40 cellular contexts compared by ENCODE assay signal in genomic region chr16:30023586-30023985, GRCh38. TPM values are rescaled to one million over a fixed set of nuclear protein-coding genes. Genes with fewer than 3 reads are reported as not detected.
"Had no signal": no experiment of that assay in that cellular context is flagged by ENCODE, and none has a peak within 500 bp of the region (broad histone marks: within the 10 kb centered on the region; RNA-seq: fewer than 3 reads in every experiment).

No MANE protein-coding gene starts in this region.

- FAIRE-seq: astrocyte, TTC549 had no signal

- H3K36me3 Mint-ChIP-seq: activated CD8-positive, alpha-beta memory T cell treated with anti-CD3 and anti-CD28 coated beads, Interleukin-2, amount 10 ng/mL, durations not matched to agents 7 days and 5 days; activated naive CD4-positive, alpha-beta T cell treated with anti-CD3 and anti-CD28 coated beads, Interleukin-2, amount 50 U/mL, for 72 hours; activated naive CD8-positive, alpha-beta T cell treated with anti-CD3 and anti-CD28 coated beads for 36 hours; WTC11 had no signal

- H3K9me3 ChIP-seq: adrenal gland, body of pancreas, breast epithelium had no signal

- H3K36me3 ChIP-seq: adrenal gland, brain microvascular endothelial cell, breast epithelium, cardiac muscle cell had no signal

- H3K27ac Mint-ChIP-seq: activated CD4-positive, alpha-beta memory T cell treated with anti-CD3 and anti-CD28 coated beads, Interleukin-2, amount 10 ng/mL, durations not matched to agents 7 days and 5 days; activated CD4-positive, alpha-beta T cell treated with anti-CD3 and anti-CD28 coated beads for 36 hours; activated CD4-positive, alpha-beta T cell treated with anti-CD3 and anti-CD28 coated beads, Interleukin-2, amount 10 ng/mL, durations not matched to agents 7 days and 5 days; activated CD8-positive, alpha-beta memory T cell treated with anti-CD3 and anti-CD28 coated beads, Interleukin-2, amount 10 ng/mL, durations not matched to agents 7 days and 5 days; activated naive CD4-positive, alpha-beta T cell treated with anti-CD3 and anti-CD28 coated beads for 36 hours; activated naive CD8-positive, alpha-beta T cell treated with anti-CD3 and anti-CD28 coated beads for 36 hours; activated T-cell treated with anti-CD3 and anti-CD28 coated beads, Interleukin-2, amount 50 U/mL, for 24 hours; activated T-helper 2 cell treated with anti-CD3 and anti-CD28 coated beads, Interferon-gamma antibody, Interleukin-2, Interleukin-4, amounts not matched to agents 10 μg/mL and 5 μg/mL and 100 μg/mL, durations not matched to agents 14 hours and 24 hours and 36 hours; T-helper 1 cell treated with Interleukin-12 subunit alpha and Interleukin-12 subunit beta and Interleukin-4 antibody, amounts not matched to agents 30 μg/mL and 1 μg/mL, for 36 hours; T-helper 2 cell treated with Interferon-gamma antibody and Interleukin-4, amounts not matched to agents 5 μg/mL and 100 μg/mL, for 36 hours; WTC11 had no signal

- H3K4me3 Mint-ChIP-seq: activated CD4-positive, alpha-beta memory T cell treated with anti-CD3 and anti-CD28 coated beads, Interleukin-2, amount 10 ng/mL, durations not matched to agents 7 days and 5 days; activated CD4-positive, alpha-beta T cell treated with anti-CD3 and anti-CD28 coated beads for 36 hours; activated CD4-positive, alpha-beta T cell treated with anti-CD3 and anti-CD28 coated beads, Interleukin-2, amount 10 ng/mL, durations not matched to agents 7 days and 5 days; activated CD8-positive, alpha-beta memory T cell treated with anti-CD3 and anti-CD28 coated beads, Interleukin-2, amount 10 ng/mL, durations not matched to agents 7 days and 5 days; activated CD8-positive, alpha-beta T cell treated with anti-CD3 and anti-CD28 coated beads, Interleukin-2, amount 10 ng/mL, durations not matched to agents 7 days and 5 days; activated naive CD4-positive, alpha-beta T cell treated with anti-CD3 and anti-CD28 coated beads for 36 hours; activated naive CD8-positive, alpha-beta T cell treated with anti-CD3 and anti-CD28 coated beads for 36 hours; activated T-cell treated with anti-CD3 and anti-CD28 coated beads, Interleukin-2, amount 50 U/mL, for 24 hours; central memory CD8-positive, alpha-beta T cell; T-helper 1 cell treated with Interleukin-12 subunit alpha and Interleukin-12 subunit beta and Interleukin-4 antibody, amounts not matched to agents 30 μg/mL and 1 μg/mL, for 36 hours; T-helper 2 cell treated with Interferon-gamma antibody and Interleukin-4, amounts not matched to agents 5 μg/mL and 100 μg/mL, for 36 hours; WTC11 had no signal

- H3K27me3 ChIP-seq: adrenal gland, cardiac muscle cell had no signal

- DNase-seq: activated CD4-positive, alpha-beta memory T cell treated with anti-CD3 and anti-CD28 coated beads, Interleukin-2, amount 10 ng/mL, durations not matched to agents 7 days and 5 days; activated CD4-positive, alpha-beta T cell treated with anti-CD3 and anti-CD28 coated beads for 1 hour; activated CD4-positive, alpha-beta T cell treated with anti-CD3 and anti-CD28 coated beads for 36 hours; activated CD4-positive, alpha-beta T cell treated with anti-CD3 and anti-CD28 coated beads for 48 hours; activated CD4-positive, alpha-beta T cell treated with anti-CD3 and anti-CD28 coated beads, Interleukin-2, amount 10 ng/mL, durations not matched to agents 7 days and 5 days; activated CD4-positive, alpha-beta T cell treated with anti-CD3 and anti-CD28 coated beads, Interleukin-2, amount 50 U/mL, for 48 hours; activated CD4-positive, CD25-positive, alpha-beta regulatory T cell; activated CD8-positive, alpha-beta memory T cell treated with anti-CD3 and anti-CD28 coated beads for 24 hours; activated CD8-positive, alpha-beta memory T cell treated with anti-CD3 and anti-CD28 coated beads, Interleukin-2, amount 10 ng/mL, durations not matched to agents 7 days and 5 days; activated CD8-positive, alpha-beta memory T cell treated with anti-CD3 and anti-CD28 coated beads, Interleukin-2, amount 50 U/mL, for 48 hours; activated CD8-positive, alpha-beta T cell treated with anti-CD3 and anti-CD28 coated beads, Interleukin-2, amount 10 ng/mL, durations not matched to agents 7 days and 5 days; activated effector memory CD4-positive, alpha-beta T cell treated with Interleukin-2 at 50 U/mL for 16 hours; activated gamma-delta T cell; activated naive CD4-positive, alpha-beta T cell treated with anti-CD3 and anti-CD28 coated beads for 36 hours; activated naive CD4-positive, alpha-beta T cell treated with anti-CD3 and anti-CD28 coated beads, Interleukin-2, amount 50 U/mL, for 16 hours; activated naive CD8-positive, alpha-beta T cell treated with anti-CD3 and anti-CD28 coated beads for 36 hours; activated T-cell treated with anti-CD3 and anti-CD28 coated beads, Interleukin-2, amount 50 U/mL, for 24 hours; activated T-cell treated with anti-CD3 and anti-CD28 coated beads, Interleukin-2, amount 50 U/mL, for 48 hours; adrenal gland; amniotic stem cell; aorta; body of pancreas; brain microvascular endothelial cell; caudate nucleus; cerebellar nuclear complex; T-helper 1 cell; T-helper 2 cell; T-helper 9 cell had no signal

- H3K4me3 ChIP-seq: adrenal gland, body of pancreas, breast epithelium, cardiac muscle cell had no signal

- H3K9me3 Mint-ChIP-seq: activated CD4-positive, alpha-beta memory T cell treated with anti-CD3 and anti-CD28 coated beads, Interleukin-2, amount 10 ng/mL, durations not matched to agents 7 days and 5 days; activated CD4-positive, alpha-beta T cell treated with anti-CD3 and anti-CD28 coated beads, Interleukin-2, amount 10 ng/mL, durations not matched to agents 7 days and 5 days; activated naive CD4-positive, alpha-beta T cell treated with anti-CD3 and anti-CD28 coated beads for 36 hours; activated naive CD4-positive, alpha-beta T cell treated with anti-CD3 and anti-CD28 coated beads, Interleukin-2, amount 50 U/mL, for 72 hours; activated naive CD8-positive, alpha-beta T cell treated with anti-CD3 and anti-CD28 coated beads for 36 hours; activated T-cell treated with anti-CD3 and anti-CD28 coated beads, Interleukin-2, amount 50 U/mL, for 24 hours; activated T-helper 2 cell treated with anti-CD3 and anti-CD28 coated beads, Interferon-gamma antibody, Interleukin-2, Interleukin-4, amounts not matched to agents 10 μg/mL and 5 μg/mL and 100 μg/mL, durations not matched to agents 14 hours and 24 hours and 36 hours; central memory CD8-positive, alpha-beta T cell; T-helper 1 cell treated with Interleukin-12 subunit alpha and Interleukin-12 subunit beta and Interleukin-4 antibody, amounts not matched to agents 30 μg/mL and 1 μg/mL, for 36 hours; T-helper 2 cell treated with Interferon-gamma antibody and Interleukin-4, amounts not matched to agents 5 μg/mL and 100 μg/mL, for 36 hours; WTC11 had no signal

- ATAC-seq: activated CD4-positive, alpha-beta T cell treated with anti-CD3 and anti-CD28 coated beads for 36 hours; activated CD4-positive, CD25-positive, alpha-beta regulatory T cell treated with anti-CD3 and anti-CD28 coated beads, Interleukin-2, amount 50 U/mL, for 24 hours; activated CD8-positive, alpha-beta memory T cell treated with anti-CD3 and anti-CD28 coated beads, Interleukin-2, amount 10 ng/mL, durations not matched to agents 7 days and 5 days; activated CD8-positive, alpha-beta T cell treated with anti-CD3 and anti-CD28 coated beads, Interleukin-2, amount 10 ng/mL, durations not matched to agents 7 days and 5 days; activated naive CD4-positive, alpha-beta T cell treated with anti-CD3 and anti-CD28 coated beads, Interleukin-2, amount 50 U/mL, for 72 hours; body of pancreas; WTC11 had no signal

- H3K4me1 ChIP-seq: adrenal gland, breast epithelium had no signal

RNA-seq across cellular contexts. Expression of gene C16orf92, which starts 0.6 kb away (rescaled TPM):
- total RNA-seq: activated CD4-positive, alpha-beta memory T cell treated with anti-CD3 and anti-CD28 coated beads, Interleukin-2, amount 10 ng/mL, durations not matched to agents 7 days and 5 days; activated CD4-positive, alpha-beta T cell treated with anti-CD3 and anti-CD28 coated beads for 36 hours; activated CD4-positive, alpha-beta T cell treated with anti-CD3 and anti-CD28 coated beads, Interleukin-2, amount 10 ng/mL, durations not matched to agents 7 days and 5 days; activated CD8-positive, alpha-beta memory T cell treated with anti-CD3 and anti-CD28 coated beads, Interleukin-2, amount 10 ng/mL, durations not matched to agents 7 days and 5 days; activated CD8-positive, alpha-beta T cell treated with anti-CD3 and anti-CD28 coated beads, Interleukin-2, amount 10 ng/mL, durations not matched to agents 7 days and 5 days; activated naive CD4-positive, alpha-beta T cell treated with anti-CD3 and anti-CD28 coated beads for 36 hours; activated naive CD4-positive, alpha-beta T cell treated with anti-CD3 and anti-CD28 coated beads, Interleukin-2, amount 50 U/mL, for 72 hours; activated naive CD8-positive, alpha-beta T cell treated with anti-CD3 and anti-CD28 coated beads for 36 hours; activated T-helper 2 cell treated with anti-CD3 and anti-CD28 coated beads, Interferon-gamma antibody, Interleukin-2, Interleukin-4, amounts not matched to agents 10 μg/mL and 5 μg/mL and 100 μg/mL, durations not matched to agents 14 hours and 24 hours and 36 hours; adrenal gland; aorta; astrocyte; body of pancreas; breast epithelium; cardiac muscle cell; chondrocyte; WTC11 had no signal

RNA-seq across cellular contexts. Expression of gene TLCD3B, which starts 7.5 kb away (rescaled TPM):
- total RNA-seq: aorta, body of pancreas had no signal

RNA-seq across cellular contexts. Expression of gene DOC2A, which starts 12.8 kb away (rescaled TPM):
- total RNA-seq: activated CD4-positive, alpha-beta memory T cell treated with anti-CD3 and anti-CD28 coated beads, Interleukin-2, amount 10 ng/mL, durations not matched to agents 7 days and 5 days had no signal
